Comparison of ENCODE assay signal across 25 cellular contexts in the genomic region with DNA sequence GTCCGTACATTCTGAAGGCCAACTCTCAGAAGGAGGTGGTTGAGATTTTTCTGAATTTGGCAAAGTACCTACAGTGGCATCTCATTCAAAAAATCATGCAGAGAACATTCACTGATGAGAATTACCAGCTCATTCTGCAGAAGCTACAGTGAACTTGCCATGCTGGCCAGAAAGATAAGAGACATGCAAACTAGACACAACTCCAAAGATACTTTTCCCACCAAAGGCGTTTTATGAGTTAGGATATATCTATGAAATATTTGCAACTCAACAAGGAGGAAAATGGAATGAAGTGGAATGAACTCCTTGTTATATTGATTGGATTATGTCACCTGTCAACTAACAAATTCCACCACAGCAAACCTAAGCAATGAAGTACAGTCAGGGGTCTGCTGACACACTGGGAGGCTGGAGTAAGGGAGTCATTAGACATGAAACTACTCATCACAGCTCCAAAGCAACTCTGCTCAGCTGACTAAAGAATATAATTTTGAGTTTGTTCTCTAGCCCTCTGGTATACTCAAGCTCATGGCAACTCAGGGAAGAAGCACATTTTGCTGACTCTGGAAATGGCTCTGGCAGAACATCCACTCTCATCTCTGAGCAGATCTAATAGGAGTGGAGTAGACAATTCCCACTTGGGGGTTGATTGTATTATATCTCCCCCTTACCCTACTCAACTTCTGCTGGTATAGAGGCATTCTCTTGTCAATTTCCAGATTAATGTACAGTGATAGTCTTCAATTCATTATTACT. TPM values are rescaled to one million over a fixed set of nuclear protein-coding genes. Genes with fewer than 3 reads are reported as not detected.
DNase-seq lines count a peak whose midpoint lies in the region; ATAC-seq and TF ChIP-seq lines count a peak whose summit lies in the region.
"Had no signal": no experiment of that assay in that cellular context is flagged by ENCODE, and none has a peak within 500 bp of the region (broad histone marks: within the 10 kb centered on the region; RNA-seq: fewer than 3 reads in every experiment).

No MANE protein-coding gene starts in this region.

- H3K27ac ChIP-seq in CD4-positive, alpha-beta T cell (ENCODE audit: low read depth, low read length), result no peak overlapping the region
- H3K27ac ChIP-seq in H9 (ENCODE audit: insufficient read length, low read depth, low read length) (no peak overlapping the region), vagina (no peak overlapping the region)
- H3K27ac ChIP-seq: ascending aorta, gastrocnemius medialis had no signal

- no peak overlapping the region for H4K91ac ChIP-seq in H9 (ENCODE audit: insufficient read length, low read depth, low read length)

- H3K4me3 ChIP-seq in vagina, result no peak overlapping the region
- H3K4me3 ChIP-seq: ascending aorta, gastrocnemius medialis, upper lobe of left lung had no signal

- no peak overlapping the region for H3K9ac ChIP-seq in H9 (ENCODE audit: extremely low read depth, insufficient read length, low read length)

- no peaks in the 10 kb centered on the region for H3K27me3 Mint-ChIP-seq in activated CD4-positive, alpha-beta T cell treated with anti-CD3 and anti-CD28 coated beads for 36 hours
- H3K27me3 Mint-ChIP-seq in CD4-positive, alpha-beta T cell, result no peaks in the 10 kb centered on the region
- no peaks in the 10 kb centered on the region for H3K27me3 Mint-ChIP-seq in activated naive CD8-positive, alpha-beta T cell
- H3K27me3 Mint-ChIP-seq in naive thymus-derived CD8-positive, alpha-beta T cell, result no peaks in the 10 kb centered on the region
- no peaks in the 10 kb centered on the region for H3K27me3 Mint-ChIP-seq in H9 (ENCODE audit: low read depth)
- H3K27me3 Mint-ChIP-seq: central memory CD8-positive, alpha-beta T cell had no signal

- peaks cover 71% of the 10 kb centered on the region for H3K36me3 Mint-ChIP-seq in activated CD4-positive, alpha-beta T cell treated with anti-CD3 and anti-CD28 coated beads for 36 hours (ENCODE audit: low read depth)
- H3K36me3 Mint-ChIP-seq in CD4-positive, alpha-beta T cell (ENCODE audit: low read depth), result peaks cover 84% of the 10 kb centered on the region
- peaks cover 26% of the 10 kb centered on the region for H3K36me3 Mint-ChIP-seq in activated naive CD8-positive, alpha-beta T cell
- H3K36me3 Mint-ChIP-seq in naive thymus-derived CD8-positive, alpha-beta T cell, result peaks cover 4 to 73% (median 32%) of the 10 kb centered on the region in 3 donors
- H3K36me3 Mint-ChIP-seq in H9 (ENCODE audit: insufficient read depth in 1 of 3, low read depth in 3 of 3), result no peaks in the 10 kb centered on the region; a peak in 2 of 7 replicates
- H3K36me3 Mint-ChIP-seq: WTC11 had no signal

- H2AFZ ChIP-seq in H9 (ENCODE audit: low read length), result no peak overlapping the region

- H3K4ac ChIP-seq in H9 (ENCODE audit: low read depth, low read length), result no peak overlapping the region

- intact Hi-C loops in activated CD4-positive, alpha-beta T cell treated with anti-CD3 and anti-CD28 coated beads for 36 hours (cut with DNase I, micrococcal nuclease), result no loop called here
- intact Hi-C loops in CD4-positive, alpha-beta T cell (cut with DNase I, micrococcal nuclease), result no loop called here
- intact Hi-C loops in vagina (cut with DNase I), result no loop called here

- H2BK12ac ChIP-seq in H9 (ENCODE audit: insufficient read length, low read depth, low read length), result no peak overlapping the region

- H3K56ac ChIP-seq in H9 (ENCODE audit: insufficient read length, low read depth, low read length), result no peak overlapping the region

- H3K79me2 ChIP-seq in H9 (ENCODE audit: insufficient read depth, low read length), result peaks cover 2% of the 10 kb centered on the region; the same call in 1 of the 2 replicates

- no peaks in the 10 kb centered on the region for H3K79me1 ChIP-seq in H9 (ENCODE audit: insufficient read depth, low read depth, low read length, poor library complexity, severe bottlenecking)

- no peak overlapping the region for H2BK20ac ChIP-seq in H9 (ENCODE audit: low read depth, low read length, poor library complexity, severe bottlenecking)

- POLR2A ChIA-PET in activated CD4-positive, alpha-beta T cell treated with anti-CD3 and anti-CD28 coated beads for 36 hours (lab: Charles Lee), result interaction anchor here (1.5 kb wide), 1 partner anchor 23 kb away, joined by 4 read pairs; a partner anchor contains a TSS
- POLR2A ChIA-PET in CD4-positive, alpha-beta T cell (lab: Charles Lee), result interaction anchor here (1.8 kb wide), 1 partner anchor 19 kb away, joined by 5 read pairs; no protein-coding TSS in a partner anchor
- POLR2A ChIA-PET in naive thymus-derived CD8-positive, alpha-beta T cell (lab: Charles Lee), result interaction anchor here (1.6 kb wide), 1 partner anchor 9 kb away, joined by 4 read pairs; no protein-coding TSS in a partner anchor

- H3K9me3 ChIP-seq in CD4-positive, alpha-beta T cell (ENCODE audit: control insufficient read depth, low read length), result no peaks in the 10 kb centered on the region
- no peaks in the 10 kb centered on the region for H3K9me3 ChIP-seq in H9 (ENCODE audit: control insufficient read depth, low read depth, low read length)
- H3K9me3 ChIP-seq in vagina, result no peaks in the 10 kb centered on the region
- H3K9me3 ChIP-seq: ascending aorta, gastrocnemius medialis, upper lobe of left lung had no signal

- H2AK5ac ChIP-seq in H9 (ENCODE audit: insufficient read length, low read length), result no peak overlapping the region

- no peak overlapping the region for H3K23ac ChIP-seq in H9 (ENCODE audit: insufficient read length, low read depth, low read length)

- no peak for TF ChIP-seq CTCF in CD4-positive, alpha-beta T cell (IDR thresholded peaks at IDR 0.05)
- TF ChIP-seq CTCF in H9 (conservative IDR thresholded peaks at IDR 0.05), result no peak
- TF ChIP-seq CTCF in vagina (IDR thresholded peaks at IDR 0.05), result no peak

- H4K5ac ChIP-seq in H9 (ENCODE audit: insufficient read length, low read depth, low read length), result no peak overlapping the region

- no peak overlapping the region for H3T11ph ChIP-seq in H9 (ENCODE audit: low read length)

- H3K4me1 Mint-ChIP-seq in activated CD4-positive, alpha-beta T cell treated with anti-CD3 and anti-CD28 coated beads for 36 hours, result peaks cover 95% of the 10 kb centered on the region
- peaks cover 100% of the 10 kb centered on the region for H3K4me1 Mint-ChIP-seq in CD4-positive, alpha-beta T cell (ENCODE audit: low read depth)
- H3K4me1 Mint-ChIP-seq in activated naive CD8-positive, alpha-beta T cell (ENCODE audit: low read depth), result peaks cover 97% of the 10 kb centered on the region
- peaks cover 53 to 100% (median 96%) of the 10 kb centered on the region in 4 donors for H3K4me1 Mint-ChIP-seq in naive thymus-derived CD8-positive, alpha-beta T cell
- peaks cover 27 to 52% of the 10 kb centered on the region in 2 experiments for H3K4me1 Mint-ChIP-seq in H9

- H2BK120ac ChIP-seq in H9 (ENCODE audit: low read depth, low read length, poor library complexity, severe bottlenecking), result no peak overlapping the region

- no peak overlapping the region for H4K8ac ChIP-seq in H9 (replicated peaks; ENCODE audit: insufficient read length, low read depth, low read length)

- H3K4me2 ChIP-seq in H9 (ENCODE audit: insufficient read depth, insufficient read length, low read length), result no peak overlapping the region

- H3K27ac Mint-ChIP-seq in activated CD4-positive, alpha-beta T cell treated with anti-CD3 and anti-CD28 coated beads for 36 hours, result no peak overlapping the region
- peak overlapping the region; percentile 85 for H3K27ac Mint-ChIP-seq in CD4-positive, alpha-beta T cell
- peak overlapping the region; percentile 50 for H3K27ac Mint-ChIP-seq in activated naive CD8-positive, alpha-beta T cell
- peak overlapping the region in 9 of 10 donors; percentile 1 to 96 (median 65) for H3K27ac Mint-ChIP-seq in naive thymus-derived CD8-positive, alpha-beta T cell
- H3K27ac Mint-ChIP-seq in H9, result no peak overlapping the region; a peak in 1 of 7 replicates

- DNase-seq in activated CD4-positive, alpha-beta T cell treated with anti-CD3 and anti-CD28 coated beads for 36 hours, result no peak
- DNase-seq in activated CD4-positive, alpha-beta T cell treated with anti-CD3 and anti-CD28 coated beads for 48 hours, result no peak
- DNase-seq in CD4-positive, alpha-beta T cell, result no peak
- no peak for DNase-seq in naive thymus-derived CD8-positive, alpha-beta T cell
- DNase-seq in H9, result no peak
- no peak for DNase-seq in OCI-M2 (lab: John Stamatoyannopoulos, UW; ENCODE audit: unreplicated experiment)
- no peak for DNase-seq in vagina (ENCODE audit: extremely low spot score in 2 of 2)
- DNase-seq: activated effector memory CD4-positive, alpha-beta T cell treated with anti-CD3 and anti-CD28 coated beads, Interleukin-2, amount 50 U/mL, for 16 hours; effector CD4-positive, alpha-beta T cell; gastrocnemius medialis; HFFc6; hypothalamus; KG1; NCI-H1694; NCI-H2171 treated with DMSO at 0.1 percent for 48 hours; NCI-H526; small intestine; stimulated activated CD4-positive, alpha-beta T cell treated with anti-CD3 and anti-CD28 coated beads, Interleukin-2, amount 100 ng/mL, for 48 hours; stimulated activated naive CD4-positive, alpha-beta T cell treated with Interleukin-2 at 50 U/mL for 16 hours; upper lobe of left lung had no signal

- H3K4me1 ChIP-seq in H9 (ENCODE audit: insufficient read depth, low read length) (peaks cover 9% of the 10 kb centered on the region; the same call in 1 of the 2 replicates), vagina (peaks cover 96% of the 10 kb centered on the region)

- no peaks in the 10 kb centered on the region for H3K27me3 ChIP-seq in CD4-positive, alpha-beta T cell (ENCODE audit: control insufficient read depth, insufficient read depth, low read length)
- H3K27me3 ChIP-seq in H9 (ENCODE audit: insufficient read depth, low read length), result no peaks in the 10 kb centered on the region
- H3K27me3 ChIP-seq in vagina, result no peaks in the 10 kb centered on the region
- H3K27me3 ChIP-seq: ascending aorta, gastrocnemius medialis, upper lobe of left lung had no signal

- no peak overlapping the region for H3K4me3 Mint-ChIP-seq in activated CD4-positive, alpha-beta T cell treated with anti-CD3 and anti-CD28 coated beads for 36 hours
- H3K4me3 Mint-ChIP-seq in CD4-positive, alpha-beta T cell, result no peak overlapping the region
- H3K4me3 Mint-ChIP-seq in activated naive CD8-positive, alpha-beta T cell, result no peak overlapping the region
- H3K4me3 Mint-ChIP-seq in naive thymus-derived CD8-positive, alpha-beta T cell, result peak overlapping the region in 3 of 10 donors; percentile 11 to 37 (median 23)
- no peak overlapping the region for H3K4me3 Mint-ChIP-seq in H9
- H3K4me3 Mint-ChIP-seq: central memory CD8-positive, alpha-beta T cell; HFFc6; WTC11 had no signal

- CTCF ChIA-PET in activated CD4-positive, alpha-beta T cell treated with anti-CD3 and anti-CD28 coated beads for 36 hours (lab: Charles Lee), result interaction anchor here (1.1 to 1.7 kb wide), 7 partner anchors 9 to 41 kb away, joined by 3 to 6 read pairs (median 4); a partner anchor contains a TSS
- CTCF ChIA-PET in CD4-positive, alpha-beta T cell (lab: Charles Lee), result interaction anchor here (1.4 to 2.0 kb wide), 2 partner anchors 13 to 23 kb away, joined by 3 to 6 read pairs; a partner anchor contains a TSS

- no peaks in the 10 kb centered on the region for H4K20me1 ChIP-seq in H9 (ENCODE audit: control insufficient read depth, insufficient read depth, insufficient read length)

- H3K9me3 Mint-ChIP-seq in activated CD4-positive, alpha-beta T cell treated with anti-CD3 and anti-CD28 coated beads for 36 hours (ENCODE audit: low read depth), result no peaks in the 10 kb centered on the region
- no peaks in the 10 kb centered on the region for H3K9me3 Mint-ChIP-seq in CD4-positive, alpha-beta T cell
- no peaks in the 10 kb centered on the region for H3K9me3 Mint-ChIP-seq in activated naive CD8-positive, alpha-beta T cell (ENCODE audit: low read depth)
- H3K9me3 Mint-ChIP-seq in naive thymus-derived CD8-positive, alpha-beta T cell, result no peaks in the 10 kb centered on the region
- no peaks in the 10 kb centered on the region for H3K9me3 Mint-ChIP-seq in H9
- H3K9me3 Mint-ChIP-seq: central memory CD8-positive, alpha-beta T cell; HFFc6; WTC11 had no signal

- ATAC-seq in activated CD4-positive, alpha-beta T cell treated with anti-CD3 and anti-CD28 coated beads for 36 hours, result peak; percentile 74
- no peak for ATAC-seq in CD4-positive, alpha-beta T cell (ENCODE audit: poor library complexity)
- no peak for ATAC-seq in naive thymus-derived CD8-positive, alpha-beta T cell
- ATAC-seq: esophagus mucosa, gastrocnemius medialis, WTC11 had no signal

- H3K36me3 ChIP-seq in vagina, result no peaks in the 10 kb centered on the region
- H3K36me3 ChIP-seq: ascending aorta, gastrocnemius medialis, upper lobe of left lung had no signal

- H3K18ac ChIP-seq in H9 (ENCODE audit: insufficient read length, low read depth, low read length), result no peak overlapping the region

- H3K14ac ChIP-seq in H9 (ENCODE audit: insufficient read depth, low read length), result no peak overlapping the region

- no peak overlapping the region for H2BK5ac ChIP-seq in H9 (ENCODE audit: insufficient read length, low read length)

- H3K23me2 ChIP-seq in H9 (ENCODE audit: insufficient read length, low read depth, low read length, poor library complexity, severe bottlenecking), result no peaks in the 10 kb centered on the region

- no peak overlapping the region for H2BK15ac ChIP-seq in H9 (ENCODE audit: low read depth, low read length)

- TF ChIP-seq POLR2A in vagina (IDR thresholded peaks at IDR 0.05), result no peak

- WGBS in H9 (ENCODE audit: extremely low coverage, insufficient read length, low lambda C conversion rate), result no CpG with 5 or more reads among the region's 2 CpGs

RNA-seq across cellular contexts. Expression of a gene that starts 22.9 kb away (rescaled TPM):
- total RNA-seq in activated CD4-positive, alpha-beta T cell treated with anti-CD3 and anti-CD28 coated beads for 36 hours, result 10 to 100 TPM; 23.9 to 37.1 TPM
- total RNA-seq in CD4-positive, alpha-beta T cell, result 10 to 100 TPM; 58.8 to 59.8 TPM
- total RNA-seq in naive thymus-derived CD8-positive, alpha-beta T cell, result 10 to 100 TPM; 68.2 to 68.5 TPM
- 10 to 100 TPM in 2 of 3 donors, 1 to 10 TPM in 1; 6.6 to 33.0 (median 15.3) TPM for polyA plus RNA-seq in naive thymus-derived CD8-positive, alpha-beta T cell
- total RNA-seq in H9 (2021) (2.7 TPM in 2 replicates), vagina (36.3 TPM)

Comparison
In these comparisons a context has a peak if more than half of its experiments do, and no peak if none do; other contexts are left out.
1. H3K27ac Mint-ChIP-seq: peak in CD4-positive, alpha-beta T cell (single experiment), activated naive CD8-positive, alpha-beta T cell (single experiment) and naive thymus-derived CD8-positive, alpha-beta T cell (9 of 10); none in activated CD4-positive, alpha-beta T cell treated with anti-CD3 and anti-CD28 coated beads for 36 hours (single experiment) and H9 (0 of 3).